37 cellular contexts compared by ENCODE assay signal in genomic region chr7:36363515-36363914, GRCh38.
"Had no signal": no experiment of that assay in that cellular context is flagged by ENCODE, and none has a peak within 500 bp of the region (broad histone marks: within the 10 kb centered on the region; RNA-seq: fewer than 3 reads in every experiment).

No MANE protein-coding gene starts in this region.

- H3K4me3 ChIP-seq: adrenal gland, body of pancreas, breast epithelium had no signal

- H3K4me1 ChIP-seq: adrenal gland, breast epithelium had no signal

- H3K4me3 Mint-ChIP-seq: activated B cell treated with CpG ODN at 0.5 μM for 24 hours; activated CD4-positive, alpha-beta memory T cell treated with anti-CD3 and anti-CD28 coated beads for 36 hours; activated CD4-positive, alpha-beta T cell treated with anti-CD3 and anti-CD28 coated beads, Interleukin-2, amount 10 ng/mL, durations not matched to agents 24 days and 14 days; activated CD8-positive, alpha-beta T cell treated with anti-CD3 and anti-CD28 coated beads for 36 hours; activated naive CD4-positive, alpha-beta T cell treated with anti-CD3 and anti-CD28 coated beads for 36 hours; activated naive CD8-positive, alpha-beta T cell treated with anti-CD3 and anti-CD28 coated beads for 36 hours; activated T-cell treated with anti-CD3 and anti-CD28 coated beads, Interleukin-2, amount 50 U/mL, for 4 hours; activated T-cell treated with anti-CD3 and anti-CD28 coated beads, Interleukin-2, amount 50 U/mL, for 72 hours; activated T-helper 1 cell treated with anti-CD3 and anti-CD28 coated beads, Interleukin-12 subunit alpha, Interleukin-12 subunit beta, Interleukin-2, Interleukin-4 antibody, amounts not matched to agents 30 ng/mL and 10 ng/mL and 1 ng/mL, durations not matched to agents 14 hours and 24 hours and 36 hours; activated T-helper 17 cell treated with anti-CD3 and anti-CD28 coated beads, Interleukin-2, amount 50 U/mL, for 72 hours; T-helper 1 cell treated with Interleukin-12 subunit alpha and Interleukin-12 subunit beta and Interleukin-4 antibody, amounts not matched to agents 30 μg/mL and 1 μg/mL, for 36 hours; T-helper 2 cell treated with Interferon-gamma antibody and Interleukin-4, amounts not matched to agents 5 μg/mL and 100 μg/mL, for 36 hours had no signal

- H3K36me3 ChIP-seq: adrenal gland, brain microvascular endothelial cell, breast epithelium had no signal

- FAIRE-seq: astrocyte, TTC549 had no signal

- H3K36me3 Mint-ChIP-seq: activated CD4-positive, alpha-beta memory T cell treated with anti-CD3 and anti-CD28 coated beads for 36 hours; activated naive CD4-positive, alpha-beta T cell treated with anti-CD3 and anti-CD28 coated beads, Interleukin-2, amount 50 U/mL, for 72 hours; activated naive CD8-positive, alpha-beta T cell treated with anti-CD3 and anti-CD28 coated beads for 36 hours had no signal

- H3K4me1 Mint-ChIP-seq: activated T-helper 17 cell treated with anti-CD3 and anti-CD28 coated beads, Interleukin-2, amount 50 U/mL, for 72 hours had no signal

- DNase-seq: activated B cell treated with CpG ODN at 0.5 μM for 24 hours; activated CD4-positive, alpha-beta memory T cell treated with anti-CD3 and anti-CD28 coated beads for 36 hours; activated CD4-positive, alpha-beta T cell treated with anti-CD3 and anti-CD28 coated beads for 4 hours; activated CD4-positive, alpha-beta T cell treated with anti-CD3 and anti-CD28 coated beads, Interleukin-2, amount 10 ng/mL, durations not matched to agents 24 days and 14 days; activated CD4-positive, alpha-beta T cell treated with anti-CD3 and anti-CD28 coated beads, Interleukin-2, amount 50 U/mL, for 1 hour; activated CD4-positive, alpha-beta T cell treated with anti-CD3 and anti-CD28 coated beads, Interleukin-2, amount 50 U/mL, for 4 hours; activated CD4-positive, CD25-positive, alpha-beta regulatory T cell treated with anti-CD3 and anti-CD28 coated beads, Interleukin-2, amount 50 U/mL, for 72 hours; activated CD8-positive, alpha-beta memory T cell treated with anti-CD3 and anti-CD28 coated beads, Interleukin-2, amount 50 U/mL, for 4 hours; activated CD8-positive, alpha-beta T cell treated with anti-CD3 and anti-CD28 coated beads for 36 hours; activated effector memory CD4-positive, alpha-beta T cell treated with anti-CD3 and anti-CD28 coated beads, Interleukin-2, amount 50 U/mL, for 16 hours; activated gamma-delta T cell treated with Interleukin-2 at 50 U/mL for 16 hours; activated naive CD4-positive, alpha-beta T cell; activated naive CD4-positive, alpha-beta T cell treated with anti-CD3 and anti-CD28 coated beads for 36 hours; activated naive CD4-positive, alpha-beta T cell treated with anti-CD3 and anti-CD28 coated beads, Interleukin-2, amount 50 U/mL, for 16 hours; activated naive CD8-positive, alpha-beta T cell treated with anti-CD3 and anti-CD28 coated beads for 36 hours; activated T-cell treated with anti-CD3 and anti-CD28 coated beads for 4 hours; activated T-cell treated with anti-CD3 and anti-CD28 coated beads, Interleukin-2, amount 50 U/mL, for 1 hour; activated T-cell treated with anti-CD3 and anti-CD28 coated beads, Interleukin-2, amount 50 U/mL, for 4 hours; activated T-cell treated with anti-CD3 and anti-CD28 coated beads, Interleukin-2, amount 50 U/mL, for 72 hours; amniotic stem cell; aorta; body of pancreas; brain microvascular endothelial cell; central memory CD4-positive, alpha-beta T cell; T-helper 1 cell; T-helper 2 cell; T-helper 9 cell had no signal

- H3K9me3 Mint-ChIP-seq: activated B cell treated with CpG ODN at 0.5 μM for 24 hours; activated CD4-positive, alpha-beta memory T cell treated with anti-CD3 and anti-CD28 coated beads for 36 hours; activated CD4-positive, alpha-beta T cell treated with anti-CD3 and anti-CD28 coated beads, Interleukin-2, amount 10 ng/mL, durations not matched to agents 24 days and 14 days; activated CD8-positive, alpha-beta T cell treated with anti-CD3 and anti-CD28 coated beads for 36 hours; activated naive CD4-positive, alpha-beta T cell treated with anti-CD3 and anti-CD28 coated beads for 36 hours; activated naive CD4-positive, alpha-beta T cell treated with anti-CD3 and anti-CD28 coated beads, Interleukin-2, amount 50 U/mL, for 72 hours; activated naive CD8-positive, alpha-beta T cell treated with anti-CD3 and anti-CD28 coated beads for 36 hours; activated T-cell treated with anti-CD3 and anti-CD28 coated beads, Interleukin-2, amount 50 U/mL, for 4 hours; activated T-cell treated with anti-CD3 and anti-CD28 coated beads, Interleukin-2, amount 50 U/mL, for 72 hours; activated T-helper 1 cell treated with anti-CD3 and anti-CD28 coated beads, Interleukin-12 subunit alpha, Interleukin-12 subunit beta, Interleukin-2, Interleukin-4 antibody, amounts not matched to agents 30 ng/mL and 10 ng/mL and 1 ng/mL, durations not matched to agents 14 hours and 24 hours and 36 hours; activated T-helper 17 cell treated with anti-CD3 and anti-CD28 coated beads, Interleukin-2, amount 50 U/mL, for 72 hours; T-helper 1 cell treated with Interleukin-12 subunit alpha and Interleukin-12 subunit beta and Interleukin-4 antibody, amounts not matched to agents 30 μg/mL and 1 μg/mL, for 36 hours; T-helper 2 cell treated with Interferon-gamma antibody and Interleukin-4, amounts not matched to agents 5 μg/mL and 100 μg/mL, for 36 hours had no signal

- H3K9me3 ChIP-seq: adrenal gland, body of pancreas, breast epithelium had no signal

- H3K27me3 ChIP-seq: adrenal gland, body of pancreas, brain microvascular endothelial cell, breast epithelium had no signal

- H3K27ac Mint-ChIP-seq: activated B cell treated with CpG ODN at 0.5 μM for 24 hours; activated CD4-positive, alpha-beta memory T cell treated with anti-CD3 and anti-CD28 coated beads for 36 hours; activated CD4-positive, alpha-beta T cell treated with anti-CD3 and anti-CD28 coated beads, Interleukin-2, amount 10 ng/mL, durations not matched to agents 24 days and 14 days; activated CD8-positive, alpha-beta T cell treated with anti-CD3 and anti-CD28 coated beads for 36 hours; activated naive CD4-positive, alpha-beta T cell treated with anti-CD3 and anti-CD28 coated beads for 36 hours; activated naive CD4-positive, alpha-beta T cell treated with anti-CD3 and anti-CD28 coated beads, Interleukin-2, amount 50 U/mL, for 72 hours; activated naive CD8-positive, alpha-beta T cell treated with anti-CD3 and anti-CD28 coated beads for 36 hours; activated T-cell treated with anti-CD3 and anti-CD28 coated beads, Interleukin-2, amount 50 U/mL, for 72 hours; activated T-helper 1 cell treated with anti-CD3 and anti-CD28 coated beads, Interleukin-12 subunit alpha, Interleukin-12 subunit beta, Interleukin-2, Interleukin-4 antibody, amounts not matched to agents 30 ng/mL and 10 ng/mL and 1 ng/mL, durations not matched to agents 14 hours and 24 hours and 36 hours; activated T-helper 17 cell treated with anti-CD3 and anti-CD28 coated beads, Interleukin-2, amount 50 U/mL, for 72 hours; T-helper 1 cell treated with Interleukin-12 subunit alpha and Interleukin-12 subunit beta and Interleukin-4 antibody, amounts not matched to agents 30 μg/mL and 1 μg/mL, for 36 hours; T-helper 2 cell treated with Interferon-gamma antibody and Interleukin-4, amounts not matched to agents 5 μg/mL and 100 μg/mL, for 36 hours had no signal

- H3K27ac ChIP-seq: adrenal gland, body of pancreas, brain microvascular endothelial cell, breast epithelium, VCaP had no signal

- H3K27me3 Mint-ChIP-seq: activated CD4-positive, alpha-beta memory T cell treated with anti-CD3 and anti-CD28 coated beads for 36 hours; activated CD8-positive, alpha-beta T cell treated with anti-CD3 and anti-CD28 coated beads for 36 hours; activated naive CD8-positive, alpha-beta T cell treated with anti-CD3 and anti-CD28 coated beads for 36 hours; activated T-helper 17 cell treated with anti-CD3 and anti-CD28 coated beads, Interleukin-2, amount 50 U/mL, for 72 hours had no signal

- ATAC-seq: activated CD8-positive, alpha-beta T cell treated with anti-CD3 and anti-CD28 coated beads for 36 hours; activated naive CD4-positive, alpha-beta T cell treated with anti-CD3 and anti-CD28 coated beads, Interleukin-2, amount 50 U/mL, for 72 hours; activated T-cell treated with anti-CD3 and anti-CD28 coated beads, Interleukin-2, amount 50 U/mL, for 4 hours; activated T-cell treated with anti-CD3 and anti-CD28 coated beads, Interleukin-2, amount 50 U/mL, for 72 hours; activated T-helper 17 cell treated with anti-CD3 and anti-CD28 coated beads, Interleukin-2, amount 50 U/mL, for 72 hours; body of pancreas had no signal
